27 cellular contexts compared by ENCODE assay signal in the genomic region with DNA sequence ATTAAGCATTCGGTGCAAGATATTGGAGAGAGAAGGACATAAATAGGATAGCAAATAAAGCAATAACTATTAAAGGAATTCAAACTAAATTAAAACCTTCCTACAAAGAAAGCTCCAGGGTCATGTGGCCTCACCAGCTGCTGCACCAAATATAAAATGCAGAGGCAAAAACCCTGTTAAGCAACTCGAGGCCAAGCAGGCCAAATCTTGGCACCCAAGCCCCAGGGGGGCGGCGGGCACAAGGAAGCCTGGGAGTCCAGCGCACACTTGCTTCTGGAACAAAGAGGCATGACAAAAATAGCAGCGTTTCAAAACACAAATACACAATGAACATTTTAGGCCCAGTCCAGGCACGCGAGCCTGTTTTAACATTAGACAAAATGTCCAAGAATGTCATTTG. TPM values are rescaled to one million over a fixed set of nuclear protein-coding genes. Genes with fewer than 3 reads are reported as not detected.
"Had no signal": no experiment of that assay in that cellular context is flagged by ENCODE, and none has a peak within 500 bp of the region (broad histone marks: within the 10 kb centered on the region; RNA-seq: fewer than 3 reads in every experiment).

No MANE protein-coding gene starts in this region.

- H3K9me3 Mint-ChIP-seq: activated CD4-positive, alpha-beta memory T cell treated with anti-CD3 and anti-CD28 coated beads, Interleukin-2, amount 10 ng/mL, durations not matched to agents 7 days and 5 days; activated naive CD4-positive, alpha-beta T cell treated with anti-CD3 and anti-CD28 coated beads, Interleukin-2, amount 10 ng/mL, durations not matched to agents 7 days and 5 days; activated T-helper 17 cell treated with anti-CD3 and anti-CD28 coated beads, Interleukin-2, amount 50 U/mL, for 72 hours; memory B cell; natural killer cell; stimulated activated naive B cell treated with anti-CD40 and anti-IgM and Interleukin-4, amounts not matched to agents 10 μg/mL and 1 μg/mL and 100 μg/mL, for 72 hours had no signal

- H3K27ac Mint-ChIP-seq: activated CD4-positive, alpha-beta memory T cell treated with anti-CD3 and anti-CD28 coated beads, Interleukin-2, amount 10 ng/mL, durations not matched to agents 7 days and 5 days; activated CD8-positive, alpha-beta memory T cell treated with anti-CD3 and anti-CD28 coated beads, Interleukin-2, amount 10 ng/mL, durations not matched to agents 7 days and 5 days; activated naive CD4-positive, alpha-beta T cell treated with anti-CD3 and anti-CD28 coated beads, Interleukin-2, amount 10 ng/mL, durations not matched to agents 7 days and 5 days; activated T-helper 17 cell treated with anti-CD3 and anti-CD28 coated beads, Interleukin-2, amount 50 U/mL, for 72 hours; memory B cell; natural killer cell; stimulated activated naive B cell treated with anti-CD40 and anti-IgM and Interleukin-4, amounts not matched to agents 10 μg/mL and 1 μg/mL and 100 μg/mL, for 72 hours had no signal

- H3K36me3 ChIP-seq: esophagus squamous epithelium, left lung, ovary, sigmoid colon, spleen, thyroid gland, vagina had no signal

- ATAC-seq: activated CD8-positive, alpha-beta memory T cell treated with anti-CD3 and anti-CD28 coated beads, Interleukin-2, amount 10 ng/mL, durations not matched to agents 7 days and 5 days; activated T-helper 17 cell treated with anti-CD3 and anti-CD28 coated beads, Interleukin-2, amount 50 U/mL, for 72 hours; left lung; natural killer cell; stimulated activated naive B cell treated with anti-CD40 and anti-IgM and Interleukin-4, amounts not matched to agents 10 μg/mL and 1 μg/mL and 100 μg/mL, for 72 hours had no signal

- H3K9me3 ChIP-seq: esophagus squamous epithelium, left lung, ovary, sigmoid colon, spleen, thyroid gland, vagina had no signal

- H3K4me3 Mint-ChIP-seq: activated CD4-positive, alpha-beta memory T cell treated with anti-CD3 and anti-CD28 coated beads, Interleukin-2, amount 10 ng/mL, durations not matched to agents 7 days and 5 days; activated CD8-positive, alpha-beta memory T cell treated with anti-CD3 and anti-CD28 coated beads, Interleukin-2, amount 10 ng/mL, durations not matched to agents 7 days and 5 days; activated naive CD4-positive, alpha-beta T cell treated with anti-CD3 and anti-CD28 coated beads, Interleukin-2, amount 10 ng/mL, durations not matched to agents 7 days and 5 days; activated T-helper 17 cell treated with anti-CD3 and anti-CD28 coated beads, Interleukin-2, amount 50 U/mL, for 72 hours; memory B cell; natural killer cell; stimulated activated naive B cell treated with anti-CD40 and anti-IgM and Interleukin-4, amounts not matched to agents 10 μg/mL and 1 μg/mL and 100 μg/mL, for 72 hours had no signal

- H3K4me1 Mint-ChIP-seq: activated CD4-positive, alpha-beta memory T cell treated with anti-CD3 and anti-CD28 coated beads, Interleukin-2, amount 10 ng/mL, durations not matched to agents 7 days and 5 days; activated CD8-positive, alpha-beta memory T cell treated with anti-CD3 and anti-CD28 coated beads, Interleukin-2, amount 10 ng/mL, durations not matched to agents 7 days and 5 days; activated naive CD4-positive, alpha-beta T cell treated with anti-CD3 and anti-CD28 coated beads, Interleukin-2, amount 10 ng/mL, durations not matched to agents 7 days and 5 days; activated T-helper 17 cell treated with anti-CD3 and anti-CD28 coated beads, Interleukin-2, amount 50 U/mL, for 72 hours; memory B cell; natural killer cell; stimulated activated naive B cell treated with anti-CD40 and anti-IgM and Interleukin-4, amounts not matched to agents 10 μg/mL and 1 μg/mL and 100 μg/mL, for 72 hours had no signal

- DNase-seq: activated CD4-positive, alpha-beta memory T cell treated with anti-CD3 and anti-CD28 coated beads, Interleukin-2, amount 10 ng/mL, durations not matched to agents 7 days and 5 days; activated CD4-positive, alpha-beta T cell treated with anti-CD3 and anti-CD28 coated beads for 48 hours; activated CD4-positive, CD25-positive, alpha-beta regulatory T cell; activated CD8-positive, alpha-beta memory T cell treated with anti-CD3 and anti-CD28 coated beads, Interleukin-2, amount 10 ng/mL, durations not matched to agents 7 days and 5 days; activated naive CD4-positive, alpha-beta T cell treated with anti-CD3 and anti-CD28 coated beads, Interleukin-2, amount 10 ng/mL, durations not matched to agents 7 days and 5 days; effector CD4-positive, alpha-beta T cell; esophagus squamous epithelium; foreskin fibroblast; glutamatergic neuron; natural killer cell; ovary; sigmoid colon; spleen; stimulated activated naive B cell treated with anti-CD40 and anti-IgM and Interleukin-4, amounts not matched to agents 10 μg/mL and 1 μg/mL and 100 μg/mL, for 72 hours; T1000; thyroid gland had no signal

- H3K4me1 ChIP-seq: esophagus squamous epithelium, left lung, sigmoid colon, vagina had no signal

- H3K27ac ChIP-seq: esophagus squamous epithelium, left lung, ovary, sigmoid colon, spleen, thyroid gland, vagina had no signal

- H3K27me3 ChIP-seq: ovary, thyroid gland, vagina had no signal

- H3K4me3 ChIP-seq: esophagus squamous epithelium, left lung, ovary, sigmoid colon, spleen, thyroid gland, vagina had no signal

RNA-seq across cellular contexts. Expression of gene KRTAP5-6, which starts 20.8 kb away (rescaled TPM):
- total RNA-seq: activated CD4-positive, alpha-beta memory T cell treated with anti-CD3 and anti-CD28 coated beads, Interleukin-2, amount 10 ng/mL, durations not matched to agents 7 days and 5 days; activated CD8-positive, alpha-beta memory T cell treated with anti-CD3 and anti-CD28 coated beads, Interleukin-2, amount 10 ng/mL, durations not matched to agents 7 days and 5 days; activated T-helper 17 cell treated with anti-CD3 and anti-CD28 coated beads, Interleukin-2, amount 50 U/mL, for 72 hours; astrocyte; bronchial epithelial cell; cerebellum; esophagus squamous epithelium; kidney epithelial cell; left lung; mucosa of gallbladder; natural killer cell; ovary; sigmoid colon; spleen; subcutaneous adipose tissue; T-helper 1 cell treated with Interleukin-12 subunit alpha and Interleukin-12 subunit beta and Interleukin-4 antibody, amounts not matched to agents 30 ng/mL and 1 ng/mL, for 36 hours; thyroid gland; vagina had no signal
